8 cellular contexts compared by ENCODE assay signal in the genomic region with DNA sequence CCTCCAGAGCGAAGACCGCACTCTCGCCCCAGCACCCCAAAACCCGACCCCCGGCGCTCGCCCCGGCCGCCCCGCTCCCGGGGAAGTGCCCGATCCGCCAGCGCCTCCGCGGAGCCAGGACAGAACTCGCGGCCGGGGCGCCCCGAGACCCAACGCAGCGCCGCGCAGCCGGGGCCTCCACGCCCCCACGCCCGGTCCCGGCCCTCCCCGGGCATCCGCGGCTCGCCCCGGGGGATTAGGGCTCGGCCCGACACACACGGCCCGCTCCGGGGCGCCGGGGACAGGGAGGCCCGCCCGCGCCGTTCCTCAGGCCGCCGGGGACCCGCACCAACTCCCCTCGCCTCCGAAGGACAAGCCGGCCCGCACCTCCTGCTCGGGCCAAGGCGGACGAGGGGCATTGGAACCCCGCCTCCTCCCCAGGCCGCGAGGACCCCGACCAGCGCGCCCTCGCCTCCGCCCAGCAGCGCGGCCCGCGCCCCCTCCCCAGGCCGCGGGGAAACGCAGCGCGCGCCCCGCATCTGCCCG. TPM values are rescaled to one million over a fixed set of nuclear protein-coding genes. Genes with fewer than 3 reads are reported as not detected.
A peak's percentile ranks its signal among the peaks of the same experiment; 100 is the strongest.
DNase-seq lines count a peak whose midpoint lies in the region; ATAC-seq and TF ChIP-seq lines count a peak whose summit lies in the region.

No MANE protein-coding gene starts in this region.

- H2AFZ ChIP-seq in IMR-90 (replicated peaks; ENCODE audit: low read length, poor library complexity) = peak overlapping the region; percentile 92

- no peaks in the 10 kb centered on the region for H3K9me1 ChIP-seq in IMR-90 (ENCODE audit: insufficient read depth, low read length)

- H2AK5ac ChIP-seq in IMR-90 (ENCODE audit: low read depth, low read length) = no peak overlapping the region

- no peaks in the 10 kb centered on the region for H3K36me3 Mint-ChIP-seq in activated naive CD8-positive, alpha-beta T cell

- H3K27ac Mint-ChIP-seq in activated naive CD8-positive, alpha-beta T cell = peak overlapping the region; percentile 100

- no peaks in the 10 kb centered on the region for H3K27me3 Mint-ChIP-seq in activated naive CD8-positive, alpha-beta T cell

- WGBS in IMR-90 (ENCODE audit: extremely low coverage in 2 of 2, insufficient read length in 1 of 2), 2 experiments = 1% methylated on average over 29 of the region's 76 CpGs; no CpG with 5 or more reads in 1 of the 2 experiments
- 0% methylated on average over 63 to 76 of the region's 76 CpGs for WGBS in heart right ventricle, 2 donors
- 1% methylated on average over 40 of the region's 76 CpGs for WGBS in prostate gland

- H4K5ac ChIP-seq in IMR-90 (ENCODE audit: low read depth, low read length) = no peak overlapping the region

- H3K4me3 ChIP-seq in IMR-90 (ENCODE audit: insufficient read depth, low read depth, low read length) = peak overlapping the region; percentile 55
- H3K4me3 ChIP-seq in heart right ventricle = peak overlapping the region; percentile 66 to 96 (median 90)
- peak overlapping the region; percentile 80 to 99 for H3K4me3 ChIP-seq in prostate gland

- CTCF ChIA-PET in IMR-90 (lab: Yijun Ruan, JAX) = no interaction called here

- H3K18ac ChIP-seq in IMR-90 (ENCODE audit: low read depth, low read length) = no peak overlapping the region

- DNase-seq in Daoy (ENCODE audit: low read depth) = peak; percentile 53
- DNase-seq in IMR-90 = no peak
- peak; percentile 18 to 42 for DNase-seq in heart right ventricle
- DNase-seq in prostate gland (ENCODE audit: low spot score) = no peak

- TF ChIP-seq RAD21 in IMR-90 (IDR thresholded peaks at IDR 0.05; ENCODE audit: low read length) = no peak

- H3K4me2 ChIP-seq in IMR-90 (ENCODE audit: low read depth, low read length) = peak overlapping the region; percentile 75

- no peaks in the 10 kb centered on the region for H3K4me1 ChIP-seq in IMR-90 (ENCODE audit: control insufficient read depth, insufficient read depth, low read length)
- peaks cover 0 to 71% (median 34%) of the 10 kb centered on the region in 9 donors for H3K4me1 ChIP-seq in heart right ventricle
- peaks cover 10% of the 10 kb centered on the region for H3K4me1 ChIP-seq in prostate gland (replicated peaks)

- BruUV-seq in IMR-90 (replicated peaks; lab: Mats Ljungman, UMichigan) = no TSS peak

- peaks cover 11 to 25% of the 10 kb centered on the region in 2 experiments; a peak in 3 of 4 replicates for H3K79me1 ChIP-seq in IMR-90 (ENCODE audit: low read depth in 1 of 2, low read length in 2 of 2)

- H3K23ac ChIP-seq in IMR-90 (ENCODE audit: low read depth, low read length) = peak overlapping the region; percentile 84

- peak overlapping the region; percentile 69 for H2BK5ac ChIP-seq in IMR-90 (ENCODE audit: low read depth, low read length, poor library complexity, severe bottlenecking)

- no peak overlapping the region for H2BK15ac ChIP-seq in IMR-90 (ENCODE audit: low read depth, low read length)

- H2AK9ac ChIP-seq in IMR-90 (replicated peaks; ENCODE audit: low read depth, low read length, poor library complexity) = peak overlapping the region; percentile 84

- no peaks in the 10 kb centered on the region for H3K9me3 ChIP-seq in IMR-90 (ENCODE audit: control insufficient read depth, insufficient read depth, low read length)
- no peaks in the 10 kb centered on the region for H3K9me3 ChIP-seq in heart right ventricle
- H3K9me3 ChIP-seq in prostate gland = no peaks in the 10 kb centered on the region

- H3K27me3 ChIP-seq in IMR-90 (ENCODE audit: control insufficient read depth, insufficient read depth, low read length) (no peaks in the 10 kb centered on the region), heart right ventricle (no peaks in the 10 kb centered on the region), prostate gland (replicated peaks; ENCODE audit: insufficient read depth) (no peaks in the 10 kb centered on the region)

- H2BK120ac ChIP-seq in IMR-90 (ENCODE audit: low read depth, low read length) = no peak overlapping the region

- intact Hi-C loops in IMR-90 (cut with micrococcal nuclease) (loop anchor here (2.0 to 5.0 kb wide), 3 partner anchors 78 to 208 kb away; partner anchors contain the start of genes C9orf78 and USP20), heart right ventricle (cut with DNase I) (loop anchor here in 6 of 10 donors (1.0 to 10.0 kb wide), 4 partner anchors 78 to 158 kb away; no protein-coding TSS in a partner anchor), prostate gland (cut with DNase I) (loop anchor here (5.0 kb wide), 1 partner anchor 80 kb away; no protein-coding TSS in a partner anchor)

- 0 out of 2 replicates have a peak overlapping the region, but pooled peaks have one; percentile 26 for H3K56ac ChIP-seq in IMR-90 (ENCODE audit: extremely low read depth, insufficient read depth, low read length)

- H3K9ac ChIP-seq in IMR-90 (ENCODE audit: low read depth, low read length) = peak overlapping the region; percentile 65

- peaks cover 37% of the 10 kb centered on the region for H4K20me1 ChIP-seq in IMR-90 (ENCODE audit: insufficient read depth, low read length)

- TF ChIP-seq CTCF in IMR-90 (conservative IDR thresholded peaks at IDR 0.05; ENCODE audit: low read depth, low read length) (no peak), heart right ventricle (IDR thresholded peaks at IDR 0.05) (no peak), prostate gland (IDR thresholded peaks at IDR 0.05) (no peak)

- no peak for TF ChIP-seq POLR2A in IMR-90 (IDR thresholded peaks at IDR 0.05; ENCODE audit: low read depth, low read length)
- no peak for TF ChIP-seq POLR2A in prostate gland (IDR thresholded peaks at IDR 0.05)

- H3K9me3 Mint-ChIP-seq in activated naive CD8-positive, alpha-beta T cell (ENCODE audit: low read depth) = no peaks in the 10 kb centered on the region

- dilution Hi-C loops in IMR-90 (cut with HindIII; ENCODE audit: low sequenced_read_pairs, unreplicated experiment) = no loop called here

- H4K91ac ChIP-seq in IMR-90 (ENCODE audit: insufficient read depth, low read depth, low read length) = peak overlapping the region; percentile 51; the same call in 1 of the 2 replicates

- H3K4me3 Mint-ChIP-seq in activated naive CD8-positive, alpha-beta T cell = peak overlapping the region; percentile 100

- peaks cover 49% of the 10 kb centered on the region for H3K4me1 Mint-ChIP-seq in activated naive CD8-positive, alpha-beta T cell (ENCODE audit: low read depth)

- peak overlapping the region; percentile 52; the same call in 1 of the 2 replicates for H3K14ac ChIP-seq in IMR-90 (replicated peaks; ENCODE audit: low read depth, low read length)

- POLR2A ChIA-PET in IMR-90 (lab: Charles Lee; ENCODE audit: unreplicated experiment) = no interaction called here

- H3K27ac ChIP-seq in IMR-90 (ENCODE audit: insufficient read depth, low read length) = peak overlapping the region; percentile 75
- H3K27ac ChIP-seq in heart right ventricle = peak overlapping the region; percentile 75 to 99 (median 94)
- peak overlapping the region; percentile 95 for H3K27ac ChIP-seq in prostate gland

- H4K8ac ChIP-seq in IMR-90 (ENCODE audit: low read depth in 2 of 2, low read length in 2 of 2) = no peak overlapping the region

- ATAC-seq in IMR-90 (ENCODE audit: low read depth) (peak; percentile 31), heart right ventricle (peak in 6 of 8 donors; percentile 6 to 56 (median 41)), HG03196 (IDR thresholded peaks at IDR 0.05; ENCODE audit: unreplicated experiment) (no peak), GM21619 (IDR thresholded peaks at IDR 0.05; ENCODE audit: unreplicated experiment) (no peak), HG03571 (IDR thresholded peaks at IDR 0.05; ENCODE audit: unreplicated experiment) (no peak)

- no peaks in the 10 kb centered on the region for H3K36me3 ChIP-seq in IMR-90 (ENCODE audit: control insufficient read depth, insufficient read depth, low read length)
- H3K36me3 ChIP-seq in heart right ventricle = no peaks in the 10 kb centered on the region
- no peaks in the 10 kb centered on the region for H3K36me3 ChIP-seq in prostate gland

- in situ Hi-C loops in IMR-90 (cut with MboI; ENCODE audit: low sequenced_read_pairs) = loop anchor here (5.0 kb wide), 1 partner anchor 75 kb away; no protein-coding TSS in a partner anchor

- peak overlapping the region; percentile 71 for H3K4ac ChIP-seq in IMR-90 (ENCODE audit: low read depth, low read length)

- no peak overlapping the region for H2BK20ac ChIP-seq in IMR-90 (ENCODE audit: low read depth, low read length)

TF ChIP-seq in IMR-90, 13 proteins besides CTCF, POLR2A, EP300 and RAD21 (continues in another document):
- TF ChIP-seq USF2 (IDR thresholded peaks at IDR 0.05; ENCODE audit: low read depth, low read length) = no peak
- TF ChIP-seq FOS (IDR thresholded peaks at IDR 0.05; ENCODE audit: low read depth, low read length) = no peak
- no peak for TF ChIP-seq CHD1 (IDR thresholded peaks at IDR 0.05; ENCODE audit: low read depth, low read length)
- TF ChIP-seq RFX5 (IDR thresholded peaks at IDR 0.05; ENCODE audit: low read depth, low read length) = no peak
- TF ChIP-seq BHLHE40 (IDR thresholded peaks at IDR 0.05; ENCODE audit: low read depth, low read length) = no peak
- TF ChIP-seq RCOR1 (IDR thresholded peaks at IDR 0.05; ENCODE audit: insufficient replicate concordance, low read length) = no peak
- TF ChIP-seq MXI1 (IDR thresholded peaks at IDR 0.05; ENCODE audit: borderline replicate concordance, low read depth, low read length) = no peak
- no peak for TF ChIP-seq NFE2L2 (IDR thresholded peaks at IDR 0.05; ENCODE audit: low read depth, low read length)

RNA-seq across cellular contexts. Expression of gene FNBP1, which starts 0.5 kb away (rescaled TPM):
- total RNA-seq in Daoy (2014; rRNA removed; shearing (Covaris generic)) = 15.8 and 18.2 TPM in 2 replicates
- total RNA-seq in IMR-90 (2012; rRNA removed) = 15.4 and 21.4 TPM in 2 replicates
- 8.2 and 10.3 TPM in 2 replicates for polyA plus RNA-seq in IMR-90 (2012; rRNA removed)
- polyA plus RNA-seq in IMR-90 (2012; cell fraction: cytosol; rRNA removed) = 4.1 and 4.6 TPM in 2 replicates
- 4.7 and 11.1 TPM in 2 replicates for polyA plus RNA-seq in IMR-90 (2012; cell fraction: nucleus; rRNA removed; ENCODE audit: low replicate concordance)
- 10 to 100 TPM; 19.1 to 38.4 (median 23.8) TPM for total RNA-seq in heart right ventricle
- 10 to 100 TPM in 1 of 2 donors, 1 to 10 TPM in 1; 7.4 to 10.3 TPM for polyA plus RNA-seq in heart right ventricle
- 10 to 100 TPM; 34.6 to 93.7 TPM for total RNA-seq in prostate gland

RNA-seq across cellular contexts. Expression of gene GPR107, which starts 11.2 kb away (rescaled TPM):
- total RNA-seq in Daoy (2014; rRNA removed; shearing (Covaris generic)) = 16.6 and 19.9 TPM in 2 replicates
- 16.7 and 17.8 TPM in 2 replicates for total RNA-seq in IMR-90 (2012; rRNA removed)
- polyA plus RNA-seq in IMR-90 (2012; rRNA removed) = 20.2 and 21.6 TPM in 2 replicates
- polyA plus RNA-seq in IMR-90 (2012; cell fraction: cytosol; rRNA removed) = 7.6 and 9.1 TPM in 2 replicates
- polyA plus RNA-seq in IMR-90 (2012; cell fraction: nucleus; rRNA removed; ENCODE audit: low replicate concordance) = 16.5 and 42.3 TPM in 2 replicates
- total RNA-seq in heart right ventricle = 10 to 100 TPM; 19.9 to 35.6 (median 24.2) TPM
- polyA plus RNA-seq in heart right ventricle = 10 to 100 TPM in 1 of 2 donors, 1 to 10 TPM in 1; 6.7 to 12.2 TPM
- 10 to 100 TPM; 36.3 to 51.5 TPM for total RNA-seq in prostate gland

Comparison
In these comparisons a context has a peak if more than half of its experiments do, and no peak if none do; other contexts are left out.
1. DNase-seq: peak in Daoy (single experiment) and heart right ventricle (2 of 2); none in IMR-90 (single experiment) and prostate gland (single experiment).
2. ATAC-seq: peak in IMR-90 (single experiment) and heart right ventricle (6 of 8); none in HG03196 (single experiment), GM21619 (single experiment) and HG03571 (single experiment).
3. Peak in every context shown above with its lines, with median percentiles within 50 percentile points of each other: H3K27ac ChIP-seq and H3K4me3 ChIP-seq.